27 cellular contexts compared by ENCODE assay signal in the genomic region with DNA sequence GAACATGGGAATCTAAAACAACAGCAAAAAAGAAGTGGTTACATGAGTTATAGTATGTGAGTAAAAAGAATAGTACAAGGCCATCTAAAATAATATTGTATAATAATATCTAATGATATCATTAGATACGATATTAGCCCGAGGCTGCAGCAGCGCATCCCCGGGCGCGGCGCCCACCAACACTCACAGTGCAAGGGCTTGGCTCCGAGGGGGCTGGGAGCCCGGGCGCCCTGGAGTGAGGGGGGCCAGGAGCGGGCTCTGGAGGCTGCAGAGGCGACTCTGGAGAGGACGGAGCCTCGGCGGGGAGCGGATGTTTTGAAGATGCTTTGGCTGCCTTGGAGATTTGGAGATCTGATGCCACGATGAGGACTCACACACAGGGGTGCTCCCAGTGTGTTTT.
"Had no signal": no experiment of that assay in that cellular context is flagged by ENCODE, and none has a peak within 500 bp of the region (broad histone marks: within the 10 kb centered on the region; RNA-seq: fewer than 3 reads in every experiment).

No MANE protein-coding gene starts in this region.

- H3K4me1 Mint-ChIP-seq: stimulated activated naive CD8-positive, alpha-beta T cell treated with anti-CD3 and anti-CD28 coated beads, Interleukin-15, amount 100 ng/mL, for 72 hours had no signal

- H3K9me3 Mint-ChIP-seq: stimulated activated naive B cell treated with anti-CD40 and anti-IgM and Interleukin-4, amounts not matched to agents 10 μg/mL and 1 μg/mL and 100 μg/mL, for 72 hours; stimulated activated naive CD8-positive, alpha-beta T cell treated with anti-CD3 and anti-CD28 coated beads, Interleukin-15, amount 100 ng/mL, for 72 hours; stimulated activated naive CD8-positive, alpha-beta T cell treated with anti-CD3 and anti-CD28 coated beads, Interleukin-15, Interleukin-2, amounts not matched to agents 100 ng/mL and 50 ng/mL, for 24 hours had no signal

- H3K27me3 ChIP-seq: stomach, suprapubic skin, testis, thyroid gland, tibial artery, tibial nerve, transverse colon, upper lobe of left lung, upper lobe of right lung, uterus, vagina had no signal

- H3K4me1 ChIP-seq: stomach, suprapubic skin, testis, thyroid gland, tibial artery, tibial nerve, upper lobe of left lung, upper lobe of right lung, uterus, vagina had no signal

- H3K27me3 Mint-ChIP-seq: stimulated activated naive B cell treated with anti-CD40 and anti-IgM and Interleukin-4, amounts not matched to agents 10 μg/mL and 1 μg/mL and 100 μg/mL, for 72 hours had no signal

- H3K9me3 ChIP-seq: stomach, suprapubic skin, testis, thoracic aorta, thyroid gland, tibial artery, tibial nerve, transverse colon, upper lobe of left lung, upper lobe of right lung, uterus, vagina had no signal

- H3K4me3 Mint-ChIP-seq: stimulated activated naive B cell treated with anti-CD40 and anti-IgM and Interleukin-4, amounts not matched to agents 10 μg/mL and 1 μg/mL and 100 μg/mL, for 72 hours; stimulated activated naive CD8-positive, alpha-beta T cell treated with anti-CD3 and anti-CD28 coated beads, Interleukin-15, amount 100 ng/mL, for 72 hours; stimulated activated naive CD8-positive, alpha-beta T cell treated with anti-CD3 and anti-CD28 coated beads, Interleukin-15, Interleukin-2, amounts not matched to agents 100 ng/mL and 50 ng/mL, for 24 hours; type B pancreatic cell had no signal

- ATAC-seq: stimulated activated naive B cell treated with anti-CD40 and anti-IgM and Interleukin-4, amounts not matched to agents 10 μg/mL and 1 μg/mL and 100 μg/mL, for 72 hours; stimulated activated naive CD8-positive, alpha-beta T cell treated with anti-CD3 and anti-CD28 coated beads, Interleukin-15, amount 100 ng/mL, for 72 hours; stimulated activated naive CD8-positive, alpha-beta T cell treated with anti-CD3 and anti-CD28 coated beads, Interleukin-15, Interleukin-2, amounts not matched to agents 100 U/mL and 50 U/mL, for 24 hours; upper lobe of right lung had no signal

- H3K36me3 ChIP-seq: stomach, suprapubic skin, thoracic aorta, thyroid gland, tibial artery, tibial nerve, transverse colon, upper lobe of left lung, upper lobe of right lung, uterus, vagina had no signal

- DNase-seq: stimulated activated CD4-positive, alpha-beta T cell treated with anti-CD3 and anti-CD28 coated beads, Interleukin-2, amount 100 ng/mL, for 24 hours; stimulated activated CD4-positive, alpha-beta T cell treated with anti-CD3 and anti-CD28 coated beads, Interleukin-2, amount 100 ng/mL, for 48 hours; stimulated activated CD4-positive, alpha-beta T cell treated with anti-CD3 and anti-CD28 coated beads, Interleukin-4, amount 100 ng/mL, for 1 hour; stimulated activated CD4-positive, alpha-beta T cell treated with anti-CD3 and anti-CD28 coated beads, Interleukin-4, amount 100 ng/mL, for 24 hours; stimulated activated CD4-positive, alpha-beta T cell treated with anti-CD3 and anti-CD28 coated beads, Interleukin-4, amount 100 ng/mL, for 4 hours; stimulated activated CD8-positive, alpha-beta memory T cell treated with anti-CD3 and anti-CD28 coated beads, Interleukin-4, amount 100 ng/mL, for 48 hours; stimulated activated naive B cell treated with anti-CD40 and anti-IgM and Interleukin-4, amounts not matched to agents 10 μg/mL and 1 μg/mL and 100 μg/mL, for 72 hours; stimulated activated naive CD4-positive, alpha-beta T cell; stimulated activated naive CD4-positive, alpha-beta T cell treated with Interleukin-2 at 50 U/mL for 16 hours; stimulated activated naive CD8-positive, alpha-beta T cell treated with anti-CD3 and anti-CD28 coated beads, Interleukin-15, amount 100 ng/mL, for 72 hours; stimulated activated naive CD8-positive, alpha-beta T cell treated with anti-CD3 and anti-CD28 coated beads, Interleukin-15, Interleukin-2, amounts not matched to agents 100 U/mL and 50 U/mL, for 24 hours; stomach; substantia nigra; testis; thyroid gland; tibial artery; transverse colon; trophoblast cell; upper lobe of right lung; uterus had no signal

- H3K27ac Mint-ChIP-seq: stimulated activated naive B cell treated with anti-CD40 and anti-IgM and Interleukin-4, amounts not matched to agents 10 μg/mL and 1 μg/mL and 100 μg/mL, for 72 hours; stimulated activated naive CD8-positive, alpha-beta T cell treated with anti-CD3 and anti-CD28 coated beads, Interleukin-15, amount 100 ng/mL, for 72 hours; stimulated activated naive CD8-positive, alpha-beta T cell treated with anti-CD3 and anti-CD28 coated beads, Interleukin-15, Interleukin-2, amounts not matched to agents 100 ng/mL and 50 ng/mL, for 24 hours; type B pancreatic cell had no signal

- H3K36me3 Mint-ChIP-seq: stimulated activated naive B cell treated with anti-CD40 and anti-IgM and Interleukin-4, amounts not matched to agents 10 μg/mL and 1 μg/mL and 100 μg/mL, for 72 hours; type B pancreatic cell had no signal

- H3K4me3 ChIP-seq: stomach, suprapubic skin, testis, thoracic aorta, thyroid gland, tibial artery, tibial nerve, transverse colon, upper lobe of left lung, upper lobe of right lung, uterus, vagina had no signal

- H3K27ac ChIP-seq: stomach, suprapubic skin, testis, thoracic aorta, thyroid gland, tibial artery, tibial nerve, transverse colon, upper lobe of left lung, upper lobe of right lung, uterus, vagina had no signal
